ENCODE assay signal across 19 cellular contexts in genomic region chr4:140839396-140839795, GRCh38.
DNase-seq lines count a peak whose midpoint lies in the region; ATAC-seq and TF ChIP-seq lines count a peak whose summit lies in the region.
"Had no signal": no experiment of that assay in that cellular context is flagged by ENCODE, and none has a peak within 500 bp of the region (broad histone marks: within the 10 kb centered on the region; RNA-seq: fewer than 3 reads in every experiment).

No MANE protein-coding gene starts in this region.

- WGBS in mesodermal cell (ENCODE audit: insufficient coverage in 2 of 2), 2 experiments: 80 to 90% methylated on average over 2 of the region's 5 CpGs

- no peak for TF ChIP-seq CTCF in left ventricle myocardium inferior (IDR thresholded peaks at IDR 0.05; ENCODE audit: borderline replicate concordance)

- H3K36me3 ChIP-seq in left ventricle myocardium inferior: no peaks in the 10 kb centered on the region
- H3K36me3 ChIP-seq in mesodermal cell (ENCODE audit: control insufficient read depth, insufficient read depth, low read length): no peaks in the 10 kb centered on the region
- no peaks in the 10 kb centered on the region for H3K36me3 ChIP-seq in rectal smooth muscle tissue (ENCODE audit: control insufficient read depth, insufficient read depth, low read length)

- intact Hi-C loops in left ventricle myocardium inferior (cut with micrococcal nuclease): no loop called here
- intact Hi-C loops in left ventricle myocardium superior (cut with micrococcal nuclease): no loop called here

- peak overlapping the region; percentile 17 for H3K27ac ChIP-seq in left ventricle myocardium inferior (replicated peaks)
- H3K27ac ChIP-seq in mesodermal cell (ENCODE audit: low read depth, low read length, severe bottlenecking): peak overlapping the region; percentile 52
- peak overlapping the region; percentile 19 for H3K27ac ChIP-seq in rectal smooth muscle tissue (ENCODE audit: low read depth, low read length)

- no peak for ATAC-seq in left ventricle myocardium superior
- no peak for ATAC-seq in HG02571 (IDR thresholded peaks at IDR 0.05; ENCODE audit: unreplicated experiment)
- ATAC-seq: GM12878, K562 had no signal

- DNase-seq in left ventricle myocardium inferior (no peak), left ventricle myocardium superior (no peak), COR-L47 (lab: John Stamatoyannopoulos, UW) (no peak), DMS53 treated with DMSO at 0.1 percent for 48 hours (lab: John Stamatoyannopoulos, UW; ENCODE audit: unreplicated experiment) (no peak), KBM-7 (no peak)
- DNase-seq: 8988T; CD4-positive, alpha-beta memory T cell; DND-41; GDM1; GOT3; MV-4-11; NCI-H1417; NCI-H1930; NCI-H69 had no signal

- no peak overlapping the region for H3K9ac ChIP-seq in rectal smooth muscle tissue (ENCODE audit: low read length)

- H3K9me3 ChIP-seq in left ventricle myocardium inferior (replicated peaks): peaks cover 13% of the 10 kb centered on the region
- H3K9me3 ChIP-seq in mesodermal cell (ENCODE audit: control insufficient read depth, low read length): no peaks in the 10 kb centered on the region

- H3K4me3 ChIP-seq in left ventricle myocardium inferior (no peak overlapping the region), mesodermal cell (ENCODE audit: extremely low read depth, insufficient read depth, low read length, poor library complexity, severe bottlenecking) (no peak overlapping the region), rectal smooth muscle tissue (ENCODE audit: low read length) (no peak overlapping the region)
- H3K4me3 ChIP-seq: GM12878, K562 had no signal

- H3K4me1 ChIP-seq in left ventricle myocardium inferior (peaks cover 6% of the 10 kb centered on the region), mesodermal cell (ENCODE audit: control insufficient read depth, insufficient read depth, low read length, poor library complexity, severe bottlenecking) (no peaks in the 10 kb centered on the region), rectal smooth muscle tissue (ENCODE audit: control insufficient read depth, insufficient read depth, low read length) (peaks cover 7% of the 10 kb centered on the region)

- in situ Hi-C loops in KBM-7 (cut with MboI; ENCODE audit: low pct_unique_long_range_greater_than_20kb, low sequenced_read_pairs): loop anchor here (25.0 kb wide), 1 partner anchor 202 kb away; no protein-coding TSS in a partner anchor

- H3K27me3 ChIP-seq in left ventricle myocardium inferior (ENCODE audit: low read depth) (no peaks in the 10 kb centered on the region), rectal smooth muscle tissue (ENCODE audit: control insufficient read depth, insufficient read depth, low read length) (no peaks in the 10 kb centered on the region)
